ENCODE assay signal across 23 cellular contexts in the genomic region with DNA sequence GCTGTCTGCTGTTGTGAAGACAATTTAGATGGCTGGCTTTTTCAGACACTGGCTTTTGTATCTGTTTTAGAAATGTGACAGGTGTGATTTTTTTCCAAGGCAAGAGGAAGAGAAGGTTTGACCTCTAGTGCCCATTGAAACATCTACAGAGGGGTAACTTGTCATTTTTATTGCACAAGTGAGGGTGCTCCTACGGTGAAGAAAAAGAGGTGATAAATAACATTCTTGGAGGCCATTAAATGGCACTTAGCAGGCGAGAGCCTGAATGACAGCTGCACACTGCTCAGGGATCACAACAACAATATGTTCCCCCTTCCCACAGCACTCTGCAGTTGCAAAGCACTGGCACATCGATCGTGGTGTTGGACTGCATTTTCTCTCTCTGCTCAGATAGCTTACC.
A peak's percentile ranks its signal among the peaks of the same experiment; 100 is the strongest.
DNase-seq lines count a peak whose midpoint lies in the region; ATAC-seq lines count a peak whose summit lies in the region.
"Had no signal": no experiment of that assay in that cellular context is flagged by ENCODE, and none has a peak within 500 bp of the region (broad histone marks: within the 10 kb centered on the region; RNA-seq: fewer than 3 reads in every experiment).

No MANE protein-coding gene starts in this region.

- DNase-seq in NCI-H1092 treated with DMSO at 0.1 percent for 48 hours (lab: John Stamatoyannopoulos, UW) (peak; percentile 70), NCI-H1694 treated with DMSO at 0.1 percent for 48 hours (lab: John Stamatoyannopoulos, UW) (peak; percentile 64), NCI-H524 (lab: John Stamatoyannopoulos, UW) (peak; percentile 62 to 82), left kidney (ENCODE audit: low read depth, low spot score) (peak; percentile 72), anterior cingulate cortex (lab: John Stamatoyannopoulos, UW) (no peak)
- DNase-seq in effector CD8-positive, alpha-beta T cell (lab: John Stamatoyannopoulos, UW) = no peak
- DNase-seq: activated CD8-positive, alpha-beta T cell treated with anti-CD3 and anti-CD28 coated beads for 36 hours; activated naive CD8-positive, alpha-beta T cell treated with anti-CD3 and anti-CD28 coated beads for 36 hours; colonic mucosa; DND-41; foreskin fibroblast; H9; heart left ventricle; NCI-H1048; NCI-H526; posterior cingulate gyrus; right lobe of liver; stimulated activated CD4-positive, alpha-beta T cell treated with anti-CD3 and anti-CD28 coated beads, Interleukin-12 subunit alpha, Interleukin-12 subunit beta, amount 100 ng/mL, for 4 hours; stimulated activated CD4-positive, alpha-beta T cell treated with anti-CD3 and anti-CD28 coated beads, Interleukin-4, amount 100 ng/mL, for 24 hours; substantia nigra had no signal

- no peak for ATAC-seq in GM21447 (IDR thresholded peaks at IDR 0.05; ENCODE audit: unreplicated experiment)
- ATAC-seq: activated CD4-positive, CD25-positive, alpha-beta regulatory T cell treated with anti-CD3 and anti-CD28 coated beads, Interleukin-2, amount 50 U/mL, for 24 hours; activated CD8-positive, alpha-beta T cell treated with anti-CD3 and anti-CD28 coated beads for 36 hours; heart left ventricle; right lobe of liver; stimulated activated memory B cell treated with anti-CD40 and anti-IgM and Interleukin-4, amounts not matched to agents 10 μg/mL and 1 μg/mL and 100 μg/mL, for 72 hours had no signal

Comparison
In these comparisons a context has a peak if more than half of its experiments do, and no peak if none do; other contexts are left out.
1. DNase-seq: peak in NCI-H1092 treated with DMSO at 0.1 percent for 48 hours (single experiment), NCI-H1694 treated with DMSO at 0.1 percent for 48 hours (single experiment), NCI-H524 (2 of 2) and left kidney (single experiment); none in anterior cingulate cortex (0 of 58) and effector CD8-positive, alpha-beta T cell (single experiment).